Comparison of ENCODE assay signal across 9 cellular contexts in the genomic region with DNA sequence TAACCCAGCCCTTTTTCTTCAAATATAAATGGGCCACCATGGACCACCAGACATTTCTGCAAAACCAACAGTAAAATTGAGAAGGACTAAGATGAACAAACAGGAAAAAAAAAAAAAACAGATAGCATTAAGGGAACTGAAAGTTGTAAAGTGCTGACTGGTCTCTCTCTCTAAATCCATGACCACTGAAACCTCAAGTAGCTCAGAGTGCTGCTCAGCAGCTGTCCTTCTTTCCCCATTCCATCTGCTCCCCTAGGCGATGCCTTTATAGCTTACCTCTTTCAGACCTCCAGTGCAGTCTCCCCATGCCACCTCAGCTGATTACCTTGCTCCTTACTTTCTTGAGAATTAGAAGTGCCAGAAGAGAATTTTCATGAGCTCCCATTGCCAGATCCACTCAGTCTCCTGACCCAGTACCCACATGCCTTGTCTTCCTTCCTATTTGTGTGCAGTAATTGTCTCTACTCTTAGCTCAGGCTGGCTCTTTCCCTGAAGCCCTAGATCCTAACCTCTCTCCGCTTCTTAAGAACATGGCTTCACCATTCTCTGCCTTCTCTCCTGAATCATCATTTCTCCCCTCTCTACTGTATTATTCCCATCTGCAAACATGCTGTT. TPM values are rescaled to one million over a fixed set of nuclear protein-coding genes. Genes with fewer than 3 reads are reported as not detected.
DNase-seq lines count a peak whose midpoint lies in the region; ATAC-seq and TF ChIP-seq lines count a peak whose summit lies in the region.
"Had no signal": no experiment of that assay in that cellular context is flagged by ENCODE, and none has a peak within 500 bp of the region (broad histone marks: within the 10 kb centered on the region; RNA-seq: fewer than 3 reads in every experiment).

No MANE protein-coding gene starts in this region.

- no peak overlapping the region for H3K27ac ChIP-seq in sigmoid colon

- H3K9me3 Mint-ChIP-seq in IgD-negative memory B cell (no peaks in the 10 kb centered on the region), immature natural killer cell (no peaks in the 10 kb centered on the region)

- TF ChIP-seq POLR2A in sigmoid colon (IDR thresholded peaks at IDR 0.05): no peak

- H3K4me1 Mint-ChIP-seq in IgD-negative memory B cell (peaks cover 18 to 29% (median 21%) of the 10 kb centered on the region in 3 donors), immature natural killer cell (peaks cover 69 to 90% of the 10 kb centered on the region in 2 donors)

- intact Hi-C loops in sigmoid colon (cut with DNase I): no loop called here

- H3K27me3 Mint-ChIP-seq in IgD-negative memory B cell (peaks cover 6% of the 10 kb centered on the region), immature natural killer cell (ENCODE audit: low read depth in 3 of 3) (peaks cover 2 to 4% (median 4%) of the 10 kb centered on the region in 3 donors)

- 69 to 87% methylated on average over 2 of the region's 2 CpGs for WGBS in sigmoid colon, 2 donors

- H3K36me3 Mint-ChIP-seq in IgD-negative memory B cell: no peaks in the 10 kb centered on the region
- peaks cover 0 to 5% (median 2%) of the 10 kb centered on the region in 3 donors for H3K36me3 Mint-ChIP-seq in immature natural killer cell

- H3K4me1 ChIP-seq in sigmoid colon: no peaks in the 10 kb centered on the region

- H3K27me3 ChIP-seq in sigmoid colon: peaks cover 0 to 3% (median 0%) of the 10 kb centered on the region in 3 donors

- H3K27ac Mint-ChIP-seq in IgD-negative memory B cell: peak overlapping the region in 1 of 3 donors; percentile 62
- H3K27ac Mint-ChIP-seq in immature natural killer cell: peak overlapping the region; percentile 42 to 91 (median 75)

- TF ChIP-seq CTCF in sigmoid colon (IDR thresholded peaks at IDR 0.05): no peak

- no peaks in the 10 kb centered on the region for H3K9me3 ChIP-seq in sigmoid colon

- H3K36me3 ChIP-seq in sigmoid colon: no peaks in the 10 kb centered on the region

- TF ChIP-seq EP300 in sigmoid colon (IDR thresholded peaks at IDR 0.05): no peak

- DNase-seq in immature natural killer cell (peak in 2 of 3 donors; percentile 32 to 42), SK-N-DZ (ENCODE audit: low spot score) (no peak), NCI-H1694 (lab: John Stamatoyannopoulos, UW) (no peak), sigmoid colon (no peak), nucleus accumbens (lab: John Stamatoyannopoulos, UW) (no peak)
- DNase-seq: foreskin fibroblast had no signal

- peak overlapping the region in 3 of 4 donors; percentile 32 to 86 (median 35) for H3K4me3 Mint-ChIP-seq in IgD-negative memory B cell
- peak overlapping the region; percentile 50 to 73 (median 53) for H3K4me3 Mint-ChIP-seq in immature natural killer cell

- peak; percentile 97 for ATAC-seq in GM18517 (IDR thresholded peaks at IDR 0.05; ENCODE audit: unreplicated experiment)
- ATAC-seq in GM21619 (IDR thresholded peaks at IDR 0.05; ENCODE audit: unreplicated experiment): peak; percentile 91

- H3K4me3 ChIP-seq in sigmoid colon: no peak overlapping the region

RNA-seq across cellular contexts. Expression of a gene that starts 23.9 kb away (rescaled TPM):
- polyA plus RNA-seq in IgD-negative memory B cell (not detected), immature natural killer cell (under 1 TPM in 2 of 3 donors, not detected in 1; 0.03 to 0.27 TPM), sigmoid colon (1 to 10 TPM in 1 of 3 donors, under 1 TPM in 2; 0.25 to 1.2 (median 0.69) TPM)
- not detected in 2 replicates for polyA plus RNA-seq in SK-N-DZ (2014; cell fraction: cytosol; rRNA removed)
- not detected in 2 replicates for polyA plus RNA-seq in SK-N-DZ (2014; cell fraction: nucleus; rRNA removed)
- total RNA-seq in sigmoid colon: under 1 TPM in 1 of 4 donors, not detected in 3; 0.54 TPM

Comparison
In these comparisons a context has a peak if more than half of its experiments do, and no peak if none do; other contexts are left out.
1. DNase-seq: peak in immature natural killer cell (2 of 3); none in SK-N-DZ (single experiment), NCI-H1694 (single experiment), sigmoid colon (single experiment) and nucleus accumbens (0 of 56).